ENCODE assay signal across 8 cellular contexts in the genomic region with DNA sequence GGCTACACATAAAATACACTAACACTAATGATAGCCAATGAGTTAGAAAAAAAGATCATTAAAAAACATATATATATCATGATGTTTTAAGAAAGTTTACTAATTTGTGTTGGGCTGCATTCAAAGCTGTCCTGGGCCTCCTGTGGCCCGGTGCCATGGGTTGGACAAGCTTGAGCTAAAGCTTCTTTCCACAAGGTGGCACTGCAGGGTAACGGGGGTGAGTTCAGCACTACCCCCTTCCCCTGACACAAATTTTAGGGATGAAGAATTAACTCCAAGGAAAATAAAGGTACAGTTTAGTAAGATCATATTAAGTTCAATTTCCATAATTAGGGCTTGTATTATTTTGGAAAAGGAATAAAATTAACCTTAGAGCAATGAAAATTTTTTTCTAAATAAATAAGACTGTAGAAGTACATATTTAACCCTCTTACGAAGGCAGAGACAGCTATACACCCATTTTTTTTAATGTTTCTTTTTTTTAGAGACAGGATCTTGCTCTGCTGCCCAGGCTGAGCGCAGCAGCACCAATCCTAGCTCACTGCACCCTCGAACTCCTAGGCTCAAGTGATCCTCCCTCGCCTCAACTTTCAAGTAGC. TPM values are rescaled to one million over a fixed set of nuclear protein-coding genes. Genes with fewer than 3 reads are reported as not detected.
DNase-seq lines count a peak whose midpoint lies in the region; ATAC-seq and TF ChIP-seq lines count a peak whose summit lies in the region.

No MANE protein-coding gene starts in this region.

- no peak overlapping the region for H3K4me2 ChIP-seq in mammary epithelial cell (ENCODE audit: insufficient read depth, low read depth, low read length)

- H3K27ac ChIP-seq in mammary epithelial cell (ENCODE audit: insufficient read depth, low read depth, low read length) = no peak overlapping the region

- no peak for ATAC-seq in HG02571 (IDR thresholded peaks at IDR 0.05; ENCODE audit: unreplicated experiment)
- ATAC-seq in GM19463 (IDR thresholded peaks at IDR 0.05; ENCODE audit: unreplicated experiment) = no peak

- H3K9me3 ChIP-seq in mammary epithelial cell (replicated peaks; ENCODE audit: insufficient read depth, low read length) = no peaks in the 10 kb centered on the region

- H3K4me1 ChIP-seq in mammary epithelial cell (ENCODE audit: insufficient read depth, low read length) = peaks cover 11% of the 10 kb centered on the region

- TF ChIP-seq CTCF in GM12875 (IDR thresholded peaks at IDR 0.05; ENCODE audit: borderline replicate concordance, insufficient read depth, low read depth, low read length) (peak; percentile 74), WI38 (IDR thresholded peaks at IDR 0.05; ENCODE audit: low read depth, low read length) (peak; percentile 76), mammary epithelial cell (conservative IDR thresholded peaks at IDR 0.05 in 1 of 2, IDR thresholded peaks at IDR 0.05 in 1 of 2; ENCODE audit: extremely low read depth in 1 of 2, insufficient read depth in 1 of 2, low read depth in 1 of 2, low read length in 2 of 2) (peak; percentile 83 to 92)

- no peak overlapping the region for H3K4me3 ChIP-seq in GM12875 (ENCODE audit: low read depth, low read length)
- no peak overlapping the region for H3K4me3 ChIP-seq in WI38 (ENCODE audit: low read depth, low read length)
- H3K4me3 ChIP-seq in mammary epithelial cell (replicated peaks in 1 of 3; ENCODE audit: insufficient read depth in 1 of 3, low read depth in 2 of 3, low read length in 3 of 3) = no peak overlapping the region

- WGBS in mammary epithelial cell (ENCODE audit: low coverage, missing lambda C conversion rate) = 39% methylated on average over 6 of the region's 6 CpGs

- H3K9ac ChIP-seq in mammary epithelial cell (ENCODE audit: insufficient read depth, low read length) = no peak overlapping the region

- CTCF ChIA-PET in mammary epithelial cell (lab: Charles Lee; ENCODE audit: low non-redundant PET) = interaction anchor here (0.6 to 0.7 kb wide), 3 partner anchors 72 to 874 kb away, joined by 3 to 8 read pairs (median 4); no protein-coding TSS in a partner anchor

- DNase-seq in NCI-H2107 treated with DMSO at 0.1 percent for 48 hours (lab: John Stamatoyannopoulos, UW; ENCODE audit: unreplicated experiment) = peak; percentile 79
- DNase-seq in mammary epithelial cell = peak; percentile 54
- peak; percentile 79 for DNase-seq in islet precursor cell
- peak; percentile 59 for DNase-seq in stimulated activated CD4-positive, alpha-beta T cell treated with anti-CD3 and anti-CD28 coated beads, Interleukin-1b, Interleukin-23, amount 100 ng/mL, for 48 hours

- peaks cover 43% of the 10 kb centered on the region for H3K79me2 ChIP-seq in mammary epithelial cell (ENCODE audit: insufficient read depth, low read length)

- no peaks in the 10 kb centered on the region for H3K27me3 ChIP-seq in mammary epithelial cell (ENCODE audit: insufficient read depth, low read length)

- intact Hi-C loops in mammary epithelial cell (cut with micrococcal nuclease) = loop anchor here (1.0 to 5.0 kb wide), 3 partner anchors 102 to 236 kb away; no protein-coding TSS in a partner anchor

- in situ Hi-C loops in mammary epithelial cell (cut with MboI; ENCODE audit: low sequenced_read_pairs in 2 of 2) = loop anchor here (5.0 to 10.0 kb wide), 2 partner anchors 104 to 176 kb away; no protein-coding TSS in a partner anchor

- dilution Hi-C loops in mammary epithelial cell (cut with HindIII; ENCODE audit: low sequenced_read_pairs) = loop anchor here (5.0 to 10.0 kb wide), 2 partner anchors 104 to 426 kb away; no protein-coding TSS in a partner anchor

- no peaks in the 10 kb centered on the region for H4K20me1 ChIP-seq in mammary epithelial cell (ENCODE audit: insufficient read depth, low read length)

- H3K36me3 ChIP-seq in mammary epithelial cell (ENCODE audit: insufficient read depth, low read length) = no peaks in the 10 kb centered on the region

- H2AFZ ChIP-seq in mammary epithelial cell (ENCODE audit: low read depth, low read length) = no peak overlapping the region

- no TSS peak for BruUV-seq in mammary epithelial cell (replicated peaks; lab: Mats Ljungman, UMichigan)

RNA-seq across cellular contexts. Expression of a gene that starts 38.9 kb away (rescaled TPM):
- 10 to 100 TPM in 1 of 2 donors, 1 to 10 TPM in 1; 6.8 to 22.8 TPM for total RNA-seq in mammary epithelial cell
- 6.2 TPM for polyA plus RNA-seq in mammary epithelial cell
- polyA minus RNA-seq in mammary epithelial cell = 45.8 TPM
